ENCODE assay signal across 17 cellular contexts in the genomic region with DNA sequence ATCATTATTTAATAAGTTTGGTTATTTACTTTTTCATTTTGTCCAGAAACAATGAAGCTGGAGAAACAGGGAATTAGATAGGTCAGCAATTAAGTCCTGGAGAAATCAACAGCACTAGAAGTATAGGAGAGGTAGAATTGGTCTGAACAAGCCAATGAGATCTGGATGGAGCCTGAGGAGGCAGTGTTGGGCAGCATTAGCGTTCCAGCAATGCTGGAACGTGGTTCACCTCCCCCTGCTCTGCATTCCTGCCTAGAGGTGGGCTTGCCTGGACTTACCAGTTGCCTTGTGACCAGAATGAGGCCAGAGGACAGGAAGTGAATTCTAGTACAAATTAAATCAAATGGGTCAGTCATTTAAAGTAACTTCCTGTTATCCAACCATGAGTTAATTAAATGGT. TPM values are rescaled to one million over a fixed set of nuclear protein-coding genes. Genes with fewer than 3 reads are reported as not detected.
A peak's percentile ranks its signal among the peaks of the same experiment; 100 is the strongest.
DNase-seq lines count a peak whose midpoint lies in the region; ATAC-seq and TF ChIP-seq lines count a peak whose summit lies in the region.
"Had no signal": no experiment of that assay in that cellular context is flagged by ENCODE, and none has a peak within 500 bp of the region (broad histone marks: within the 10 kb centered on the region; RNA-seq: fewer than 3 reads in every experiment).

No MANE protein-coding gene starts in this region.

- no peak overlapping the region for H3K27ac ChIP-seq in testis
- H3K27ac ChIP-seq: heart right ventricle had no signal

- peak; percentile 19 to 60 for DNase-seq in NCI-H2081 (lab: John Stamatoyannopoulos, UW)
- no peak for DNase-seq in NCI-H2081 treated with DMSO at 0.1 percent for 48 hours (lab: John Stamatoyannopoulos, UW)
- peak; percentile 48 for DNase-seq in NCI-H69 (lab: John Stamatoyannopoulos, UW)
- peak; percentile 60 for DNase-seq in epithelial cell of esophagus (ENCODE audit: low read depth)
- peak; percentile 89 for DNase-seq in renal cortical epithelial cell (ENCODE audit: low read depth)
- DNase-seq in testis = no peak
- no peak for DNase-seq in COLO829 (ENCODE audit: low spot score)
- DNase-seq: activated CD4-positive, alpha-beta T cell treated with anti-CD3 and anti-CD28 coated beads for 1 hour; activated T-cell treated with anti-CD3 and anti-CD28 coated beads for 4 hours; erythroblast; heart right ventricle; NCI-H2171 treated with DMSO at 0.1 percent for 48 hours; T-helper 1 cell had no signal

- peak; percentile 34 for TF ChIP-seq CTCF in epithelial cell of esophagus (IDR thresholded peaks at IDR 0.05; ENCODE audit: insufficient read depth, low read depth, low read length, missing control alignments)
- TF ChIP-seq CTCF in testis (IDR thresholded peaks at IDR 0.05) = no peak

- H3K9me3 ChIP-seq in testis = no peaks in the 10 kb centered on the region
- H3K9me3 ChIP-seq: heart right ventricle had no signal

- no peak overlapping the region for H3K4me3 ChIP-seq in epithelial cell of esophagus (ENCODE audit: low read length)
- no peak overlapping the region for H3K4me3 ChIP-seq in testis
- H3K4me3 ChIP-seq: heart right ventricle had no signal

- intact Hi-C loops in testis (cut with DNase I; ENCODE audit: low total_unique reads) = no loop called here

- no peak for ATAC-seq in HG02884 (IDR thresholded peaks at IDR 0.05; ENCODE audit: unreplicated experiment)
- ATAC-seq: activated naive CD4-positive, alpha-beta T cell treated with anti-CD3 and anti-CD28 coated beads, Interleukin-2, amount 50 U/mL, for 72 hours; heart right ventricle had no signal

- H3K27me3 ChIP-seq in testis = no peaks in the 10 kb centered on the region

- H3K36me3 ChIP-seq in testis (ENCODE audit: low read depth, missing control alignments) = no peaks in the 10 kb centered on the region
- H3K36me3 ChIP-seq: heart right ventricle had no signal

- no peaks in the 10 kb centered on the region for H3K4me1 ChIP-seq in testis

- 34 to 46% methylated on average over 2 of the region's 2 CpGs for whole genome bisulfite sequencing in testis, 2 donors

- TF ChIP-seq POLR2A in testis (IDR thresholded peaks at IDR 0.05) = no peak

RNA-seq across cellular contexts. Expression of gene RASSF6, which starts 4.6 kb away (rescaled TPM):
- total RNA-seq in renal cortical epithelial cell = 8.3 and 10.6 TPM in 2 replicates
- total RNA-seq in testis = under 1 TPM; 0.06 to 0.08 TPM
- 0.17 TPM for polyA plus RNA-seq in testis (ENCODE audit: insufficient read depth, low read depth, low replicate concordance)
- total RNA-seq: activated naive CD4-positive, alpha-beta T cell treated with anti-CD3 and anti-CD28 coated beads, Interleukin-2, amount 50 U/mL, for 72 hours; lung microvascular endothelial cell; neural crest cell had no signal
- polyA plus RNA-seq: heart right ventricle had no signal

Comparison
In these comparisons a context has a peak if more than half of its experiments do, and no peak if none do; other contexts are left out.
1. DNase-seq: peak in NCI-H2081 (2 of 2), NCI-H69 (single experiment), epithelial cell of esophagus (single experiment) and renal cortical epithelial cell (single experiment); none in NCI-H2081 treated with DMSO at 0.1 percent for 48 hours (single experiment), testis (single experiment) and COLO829 (single experiment).